ENCODE assay signal across 8 cellular contexts in the genomic region with DNA sequence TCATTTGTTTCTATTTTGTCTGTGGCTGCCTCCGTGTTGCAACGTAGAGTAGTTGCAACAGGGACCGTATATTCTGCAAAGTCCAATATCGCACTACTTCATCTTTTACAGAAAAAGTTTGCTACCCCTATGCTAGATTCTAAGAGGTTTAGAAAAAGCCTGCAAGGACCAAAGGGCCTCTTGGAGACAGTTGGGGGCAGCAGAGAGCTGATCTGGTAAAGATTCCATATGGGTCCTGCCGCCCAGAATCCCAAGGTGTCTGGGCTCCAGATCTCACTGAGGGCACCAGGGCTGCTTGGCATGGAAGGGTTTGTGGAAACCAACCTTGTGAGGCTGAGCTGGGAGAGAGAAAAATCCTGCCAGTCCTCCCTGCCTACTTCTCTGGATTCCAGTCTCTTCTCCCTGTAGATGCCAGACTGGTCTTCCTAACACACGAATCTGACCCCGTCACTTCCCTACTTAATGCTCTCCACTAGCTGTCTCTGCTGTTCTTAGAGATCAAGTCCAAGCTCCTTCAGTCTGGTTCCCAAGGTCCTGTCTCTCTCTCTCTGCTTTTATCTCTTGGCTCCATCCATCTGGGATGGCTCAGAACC.
DNase-seq lines count a peak whose midpoint lies in the region; ATAC-seq and TF ChIP-seq lines count a peak whose summit lies in the region.

No MANE protein-coding gene starts in this region.

- no peaks in the 10 kb centered on the region for H3K36me3 Mint-ChIP-seq in progenitor cell of endocrine pancreas (ENCODE audit: insufficient read depth)

- H3K36me3 ChIP-seq in H7 (replicated peaks; ENCODE audit: control insufficient read depth, insufficient read depth, low read length) = no peaks in the 10 kb centered on the region

- H3K9me3 Mint-ChIP-seq in progenitor cell of endocrine pancreas (ENCODE audit: low read depth) = no peaks in the 10 kb centered on the region

- peaks cover 16% of the 10 kb centered on the region for H3K27me3 Mint-ChIP-seq in progenitor cell of endocrine pancreas

- H3K4me1 Mint-ChIP-seq in progenitor cell of endocrine pancreas (ENCODE audit: low read depth) = no peaks in the 10 kb centered on the region

- no peak overlapping the region for H3K27ac Mint-ChIP-seq in progenitor cell of endocrine pancreas

- no peak for ATAC-seq in GM19455 (IDR thresholded peaks at IDR 0.05; ENCODE audit: unreplicated experiment)

- no peaks in the 10 kb centered on the region for H3K27me3 ChIP-seq in H7 (ENCODE audit: control insufficient read depth, insufficient read depth, low read length)

- H3K4me3 Mint-ChIP-seq in progenitor cell of endocrine pancreas (ENCODE audit: low read depth) = no peak overlapping the region

- peak; percentile 81 for TF ChIP-seq CTCF in progenitor cell of endocrine pancreas (IDR thresholded peaks at IDR 0.05; ENCODE audit: unreplicated experiment)

- H3K4me3 ChIP-seq in H7 (ENCODE audit: insufficient read depth, low read depth, low read length) = no peak overlapping the region

- peak; percentile 52 for DNase-seq in COLO829 (ENCODE audit: low spot score)
- DNase-seq in H7 = peak; percentile 61
- DNase-seq in NCI-H510A treated with DMSO at 0.1 percent for 48 hours (lab: John Stamatoyannopoulos, UW) = peak; percentile 37
- DNase-seq in ecto neural progenitor cell (ENCODE audit: low spot score) = peak; percentile 67
- DNase-seq in progenitor cell of endocrine pancreas (ENCODE audit: low spot score, unreplicated experiment) = peak; percentile 44
- no peak for DNase-seq in activated CD4-positive, alpha-beta T cell treated with anti-CD3 and anti-CD28 coated beads for 1 hour
- DNase-seq in medulla oblongata (ENCODE audit: extremely low spot score) = no peak

Comparison
In these comparisons a context has a peak if more than half of its experiments do, and no peak if none do; other contexts are left out.
1. DNase-seq: peak in COLO829 (single experiment), H7 (single experiment), NCI-H510A treated with DMSO at 0.1 percent for 48 hours (single experiment), ecto neural progenitor cell (single experiment) and progenitor cell of endocrine pancreas (single experiment); none in activated CD4-positive, alpha-beta T cell treated with anti-CD3 and anti-CD28 coated beads for 1 hour (single experiment) and medulla oblongata (single experiment).